In genomic region chr22:39283312-39284141, GRCh38 we compare ENCODE assay signal across 11 cellular contexts. TPM values are rescaled to one million over a fixed set of nuclear protein-coding genes. Genes with fewer than 3 reads are reported as not detected.
A peak's percentile ranks its signal among the peaks of the same experiment; 100 is the strongest.
DNase-seq lines count a peak whose midpoint lies in the region; ATAC-seq and TF ChIP-seq lines count a peak whose summit lies in the region.
"Had no signal": no experiment of that assay in that cellular context is flagged by ENCODE, and none has a peak within 500 bp of the region (broad histone marks: within the 10 kb centered on the region; RNA-seq: fewer than 3 reads in every experiment).

No MANE protein-coding gene starts in this region.

- no peak overlapping the region for H3K27ac Mint-ChIP-seq in activated naive CD8-positive, alpha-beta T cell treated with anti-CD3 and anti-CD28 coated beads, Interleukin-2, amount 50 U/mL, for 24 hours
- H3K27ac Mint-ChIP-seq: activated T-helper 2 cell treated with anti-CD3 and anti-CD28 coated beads, Interferon-gamma antibody, Interleukin-2, Interleukin-4, amounts not matched to agents 10 μg/mL and 5 μg/mL and 100 μg/mL, durations not matched to agents 14 hours and 24 hours and 36 hours had no signal

- H3K27ac ChIP-seq in dorsolateral prefrontal cortex (peak overlapping the region in 55 of 59 donors; percentile 6 to 86 (median 70)), liver (ENCODE audit: low read depth in 1 of 2, low read length in 2 of 2) (peak overlapping the region; percentile 61 to 82), stomach (peak overlapping the region; percentile 16 to 77 (median 56))

- peaks cover 2% of the 10 kb centered on the region for H3K36me3 Mint-ChIP-seq in activated naive CD8-positive, alpha-beta T cell treated with anti-CD3 and anti-CD28 coated beads, Interleukin-2, amount 50 U/mL, for 24 hours (ENCODE audit: low read depth)

- peaks cover 11% of the 10 kb centered on the region for H3K27me3 Mint-ChIP-seq in activated naive CD8-positive, alpha-beta T cell treated with anti-CD3 and anti-CD28 coated beads, Interleukin-2, amount 50 U/mL, for 24 hours

- TF ChIP-seq CTCF in dorsolateral prefrontal cortex (IDR thresholded peaks at IDR 0.05 in 54 of 56, conservative IDR thresholded peaks at IDR 0.05 in 2 of 56; ENCODE audit: low read depth in 1 of 56, partially characterized antibody in 56 of 56): no peak
- no peak for TF ChIP-seq CTCF in liver (IDR thresholded peaks at IDR 0.05; ENCODE audit: low read depth, low read length, missing input control)
- TF ChIP-seq CTCF in stomach (IDR thresholded peaks at IDR 0.05): no peak

- 76% methylated on average over 27 of the region's 27 CpGs for WGBS in liver
- WGBS in stomach, 5 donors: 47 to 61% (median 55%) methylated on average over 9 to 27 of the region's 27 CpGs

- H3K4me1 ChIP-seq in liver (ENCODE audit: control insufficient read depth in 4 of 4, insufficient read depth in 4 of 4, low read length in 3 of 4) (peaks cover 0 to 10% (median 7%) of the 10 kb centered on the region in 4 donors), stomach (peaks cover 10 to 18% (median 10%) of the 10 kb centered on the region in 4 donors)

- H3K4me3 ChIP-seq in dorsolateral prefrontal cortex (no peak overlapping the region), liver (ENCODE audit: low read depth in 1 of 3, low read length in 3 of 3) (no peak overlapping the region), stomach (no peak overlapping the region)

- no peak for ATAC-seq in activated naive CD8-positive, alpha-beta T cell treated with anti-CD3 and anti-CD28 coated beads, Interleukin-2, amount 50 U/mL, for 24 hours

- no peak for TF ChIP-seq POLR2A in stomach (IDR thresholded peaks at IDR 0.05)

- H3K9me3 ChIP-seq in liver (ENCODE audit: control insufficient read depth in 4 of 4, low read length in 3 of 4) (peaks cover 0 to 6% (median 2%) of the 10 kb centered on the region in 4 donors), stomach (peaks cover 0 to 9% (median 7%) of the 10 kb centered on the region in 4 donors)

- TF ChIP-seq RAD21 in liver (IDR thresholded peaks at IDR 0.05): no peak

- H3K4me3 Mint-ChIP-seq in activated naive CD8-positive, alpha-beta T cell treated with anti-CD3 and anti-CD28 coated beads, Interleukin-2, amount 50 U/mL, for 24 hours: no peak overlapping the region
- H3K4me3 Mint-ChIP-seq: IgD-negative memory B cell had no signal

- H3K27me3 ChIP-seq in dorsolateral prefrontal cortex (no peaks in the 10 kb centered on the region), liver (ENCODE audit: control insufficient read depth in 4 of 4, insufficient read depth in 4 of 4, low read length in 3 of 4) (no peaks in the 10 kb centered on the region), stomach (peaks cover 0 to 5% (median 0%) of the 10 kb centered on the region in 3 donors)

- TF ChIP-seq EP300 in stomach (IDR thresholded peaks at IDR 0.05): no peak

- H3K9me3 Mint-ChIP-seq in activated naive CD8-positive, alpha-beta T cell treated with anti-CD3 and anti-CD28 coated beads, Interleukin-2, amount 50 U/mL, for 24 hours: no peaks in the 10 kb centered on the region
- H3K9me3 Mint-ChIP-seq: activated T-helper 2 cell treated with anti-CD3 and anti-CD28 coated beads, Interferon-gamma antibody, Interleukin-2, Interleukin-4, amounts not matched to agents 10 μg/mL and 5 μg/mL and 100 μg/mL, durations not matched to agents 14 hours and 24 hours and 36 hours; IgD-negative memory B cell had no signal

- intact Hi-C loops in dorsolateral prefrontal cortex (cut with DNase I): no loop called here
- intact Hi-C loops in stomach (cut with DNase I; ENCODE audit: low total_unique reads): no loop called here

- peak; percentile 99 for DNase-seq in LHCN-M2 (ENCODE audit: low read depth)
- peak in 8 of 10 donors; percentile 43 to 67 (median 48) for DNase-seq in dorsolateral prefrontal cortex
- DNase-seq in stomach: peak; percentile 60
- no peak for DNase-seq in GOT3 (lab: John Stamatoyannopoulos, UW)
- DNase-seq in H4 (ENCODE audit: low spot score): no peak
- no peak for DNase-seq in activated naive CD8-positive, alpha-beta T cell treated with anti-CD3 and anti-CD28 coated beads, Interleukin-2, amount 50 U/mL, for 24 hours
- no peak for DNase-seq in DMS 273 (lab: John Stamatoyannopoulos, UW; ENCODE audit: unreplicated experiment)
- DNase-seq: foreskin fibroblast had no signal

- peaks cover 3% of the 10 kb centered on the region for H3K4me1 Mint-ChIP-seq in activated naive CD8-positive, alpha-beta T cell treated with anti-CD3 and anti-CD28 coated beads, Interleukin-2, amount 50 U/mL, for 24 hours

- no peak overlapping the region for H3K9ac ChIP-seq in liver (ENCODE audit: low read depth in 1 of 2, low read length in 2 of 2)

- no peaks in the 10 kb centered on the region for H3K36me3 ChIP-seq in liver (ENCODE audit: control insufficient read depth in 4 of 4, insufficient read depth in 3 of 4, low read depth in 1 of 4, low read length in 3 of 4)
- H3K36me3 ChIP-seq in stomach: no peaks in the 10 kb centered on the region

TF ChIP-seq in liver, 16 proteins besides CTCF, POLR2A, EP300 and RAD21:
- TF ChIP-seq FOXA1 (IDR thresholded peaks at IDR 0.05) (no peak), TAF1 (conservative IDR thresholded peaks at IDR 0.05) (no peak), HNF4G (IDR thresholded peaks at IDR 0.05) (no peak), YY1 (IDR thresholded peaks at IDR 0.05) (no peak), SP1 (IDR thresholded peaks at IDR 0.05) (peak; percentile 27), NR2F2 (IDR thresholded peaks at IDR 0.05) (no peak), HNF4A (conservative IDR thresholded peaks at IDR 0.05) (no peak), MAX (IDR thresholded peaks at IDR 0.05) (no peak)
- TF ChIP-seq, protein P1, sequence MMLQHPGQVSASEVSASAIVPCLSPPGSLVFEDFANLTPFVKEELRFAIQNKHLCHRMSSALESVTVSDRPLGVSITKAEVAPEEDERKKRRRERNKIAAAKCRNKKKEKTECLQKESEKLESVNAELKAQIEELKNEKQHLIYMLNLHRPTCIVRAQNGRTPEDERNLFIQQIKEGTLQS (IDR thresholded peaks at IDR 0.05): no peak

RNA-seq across cellular contexts. Expression of gene RPL3, which starts 35.9 kb away (rescaled TPM):
- 1,098 and 1,908 TPM in 2 replicates for total RNA-seq in LHCN-M2 (2014; rRNA removed)
- 2,349 TPM for polyA plus RNA-seq in LHCN-M2 (2012)
- total RNA-seq in dorsolateral prefrontal cortex: 100 to 1,000 TPM; 562 to 963 (median 699) TPM
- 1,000 to 10,000 TPM in 1 of 2 donors, 100 to 1,000 TPM in 1; 998 to 1,767 TPM for total RNA-seq in liver
- 1,000 to 10,000 TPM in 1 of 2 donors, 100 to 1,000 TPM in 1; 580 to 1,370 TPM for polyA plus RNA-seq in liver
- total RNA-seq in stomach: 1,000 to 10,000 TPM in 4 of 5 donors, 100 to 1,000 TPM in 1; 940 to 2,730 (median 1,959) TPM
- polyA plus RNA-seq in stomach: 1,000 to 10,000 TPM; 2,938 to 5,267 (median 3,478) TPM
- total RNA-seq in H4 (2014; rRNA removed; shearing (Covaris generic)): 2,177 and 2,312 TPM in 2 replicates

RNA-seq across cellular contexts. Expression of gene PDGFB, which starts 38.7 kb away (rescaled TPM):
- total RNA-seq in LHCN-M2 (2014; rRNA removed) (1.2 and 4.1 TPM in 2 replicates), dorsolateral prefrontal cortex (10 to 100 TPM in 111 of 120 experiments, 1 to 10 TPM in 9; 5.1 to 28.8 (median 16.2) TPM), liver (1 to 10 TPM in 1 of 2 donors, under 1 TPM in 1; 0.98 to 2.5 TPM), stomach (10 to 100 TPM in 2 of 5 donors, 1 to 10 TPM in 3; 1.2 to 58.5 (median 9.5) TPM)
- 2.8 TPM for polyA plus RNA-seq in LHCN-M2 (2012)
- polyA plus RNA-seq in liver (1 to 10 TPM in 1 of 2 donors, under 1 TPM in 1; 0.25 to 4.5 TPM), stomach (1 to 10 TPM; 3.6 to 4.1 (median 3.6) TPM)
- total RNA-seq in H4 (2014; rRNA removed; shearing (Covaris generic)): 0.14 TPM in 1 of 2 replicates, not detected in the other

Comparison
In these comparisons a context has a peak if more than half of its experiments do, and no peak if none do; other contexts are left out.
1. DNase-seq: peak in LHCN-M2 (single experiment), dorsolateral prefrontal cortex (8 of 10) and stomach (single experiment); none in GOT3 (single experiment), H4 (single experiment), activated naive CD8-positive, alpha-beta T cell treated with anti-CD3 and anti-CD28 coated beads, Interleukin-2, amount 50 U/mL, for 24 hours (single experiment) and DMS 273 (single experiment).
2. Peak in every context shown above with its lines, with median percentiles within 50 percentile points of each other: H3K27ac ChIP-seq.